Comparison of ENCODE assay signal across 8 cellular contexts in the genomic region with DNA sequence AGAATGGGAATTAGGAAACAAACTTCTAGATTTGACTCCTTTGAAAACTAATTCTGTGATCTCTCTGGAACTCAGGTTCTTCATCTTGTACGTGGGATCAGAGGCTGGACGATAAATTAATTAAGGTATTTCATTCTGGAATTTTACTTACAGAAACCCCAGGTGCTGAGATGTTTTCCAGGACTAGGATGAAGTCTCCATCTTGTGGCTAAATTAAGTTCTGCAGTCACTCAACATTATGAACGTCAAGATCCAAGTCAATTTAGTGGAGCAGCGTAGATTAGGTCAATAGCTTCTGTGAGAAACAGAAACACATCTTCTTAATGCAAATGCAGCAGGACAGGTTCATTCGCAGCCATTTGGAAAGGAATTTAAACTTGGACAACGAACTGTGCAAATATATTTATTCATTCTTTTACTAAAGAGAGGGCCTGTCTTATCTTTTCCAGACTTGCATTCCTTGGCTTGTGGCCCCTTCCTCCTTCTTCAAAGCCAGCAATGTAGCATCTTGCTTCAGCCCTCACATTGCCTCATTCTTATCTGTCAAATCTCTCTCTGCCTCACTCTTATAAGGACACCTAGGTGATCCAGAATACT. TPM values are rescaled to one million over a fixed set of nuclear protein-coding genes. Genes with fewer than 3 reads are reported as not detected.
DNase-seq lines count a peak whose midpoint lies in the region; ATAC-seq and TF ChIP-seq lines count a peak whose summit lies in the region.

No MANE protein-coding gene starts in this region.

- no peak overlapping the region for H3K18ac ChIP-seq in neuronal stem cell (ENCODE audit: low read length)

- no peaks in the 10 kb centered on the region for H3K27me3 ChIP-seq in neuronal stem cell (ENCODE audit: control insufficient read depth in 3 of 3, insufficient read depth in 3 of 3, low read depth in 1 of 3, low read length in 3 of 3)

- no peak overlapping the region for H2BK120ac ChIP-seq in neuronal stem cell (ENCODE audit: low read depth, low read length)

- H2AK5ac ChIP-seq in neuronal stem cell (ENCODE audit: low read depth, low read length): no peak overlapping the region

- no peak overlapping the region for H2BK12ac ChIP-seq in neuronal stem cell (ENCODE audit: low read length)

- H3K23ac ChIP-seq in neuronal stem cell (ENCODE audit: low read depth, low read length, poor library complexity): no peak overlapping the region

- H3K27ac ChIP-seq in RWPE1: no peak overlapping the region
- H3K27ac ChIP-seq in neuronal stem cell (replicated peaks; ENCODE audit: low read length): no peak overlapping the region

- peak; percentile 95 for TF ChIP-seq CTCF in RWPE1 (conservative IDR thresholded peaks at IDR 0.05; ENCODE audit: low read depth)

- H2BK15ac ChIP-seq in neuronal stem cell (ENCODE audit: low read length): no peak overlapping the region

- POLR2A ChIA-PET in RWPE1 (lab: Yijun Ruan, JAX; ENCODE audit: low non-redundant PET): no interaction called here

- DNase-seq in ELR (ENCODE audit: low read depth) (peak; percentile 51), HuH-7.5 (ENCODE audit: low spot score) (peak; percentile 47), RWPE1 (ENCODE audit: low spot score) (peak; percentile 70), erythroblast (lab: John Stamatoyannopoulos, UW) (peak; percentile 35 to 58), neuronal stem cell (ENCODE audit: low spot score) (peak; percentile 36)

- no peak overlapping the region for H4K91ac ChIP-seq in neuronal stem cell (ENCODE audit: low read depth, low read length, poor library complexity)

- H3K4me2 ChIP-seq in neuronal stem cell (ENCODE audit: insufficient read depth, low read length, poor library complexity, severe bottlenecking): no peak overlapping the region

- no peaks in the 10 kb centered on the region for H3K9me3 ChIP-seq in neuronal stem cell (replicated peaks in 1 of 2; ENCODE audit: control insufficient read depth in 2 of 2, insufficient read depth in 1 of 2, low read depth in 1 of 2, low read length in 2 of 2)

- no peak overlapping the region for H2AFZ ChIP-seq in neuronal stem cell (ENCODE audit: low read length)

- no peak overlapping the region for H3K14ac ChIP-seq in neuronal stem cell (ENCODE audit: low read length)

- H3K36me3 ChIP-seq in neuronal stem cell (replicated peaks in 1 of 2; ENCODE audit: control insufficient read depth in 2 of 2, insufficient read depth in 2 of 2, low read length in 2 of 2): no peaks in the 10 kb centered on the region

- H3K9ac ChIP-seq in neuronal stem cell (ENCODE audit: low read depth, low read length, poor library complexity): no peak overlapping the region

- H3K4me1 ChIP-seq in neuronal stem cell (ENCODE audit: control insufficient read depth in 2 of 2, insufficient read depth in 1 of 2, low read depth in 1 of 2, low read length in 2 of 2): no peaks in the 10 kb centered on the region

- H4K8ac ChIP-seq in neuronal stem cell (ENCODE audit: low read depth, low read length): no peak overlapping the region

- ATAC-seq in GM19328 (IDR thresholded peaks at IDR 0.05; ENCODE audit: unreplicated experiment) (no peak), HG03095 (IDR thresholded peaks at IDR 0.05; ENCODE audit: unreplicated experiment) (no peak), GM18873 (IDR thresholded peaks at IDR 0.05; ENCODE audit: low FRiP score, unreplicated experiment) (no peak)

- H3K4ac ChIP-seq in neuronal stem cell (ENCODE audit: low read length): no peak overlapping the region

- TF ChIP-seq POLR2A in erythroblast (IDR thresholded peaks at IDR 0.05; ENCODE audit: low read length): no peak

- CTCF ChIA-PET in RWPE1 (lab: Yijun Ruan, JAX): interaction anchor here (0.6 to 4.0 kb wide), 10 partner anchors 44 to 539 kb away, joined by 3 to 35 read pairs (median 4); no protein-coding TSS in a partner anchor

- no CpG with 5 or more reads among the region's 6 CpGs for WGBS in neuronal stem cell (ENCODE audit: extremely low coverage in 2 of 2, insufficient read length in 2 of 2, insufficient replicate concordance in 1 of 2), 2 donors

- no peaks in the 10 kb centered on the region for H3K79me1 ChIP-seq in neuronal stem cell (ENCODE audit: low read depth, low read length)

- no peak overlapping the region for H3K4me3 ChIP-seq in neuronal stem cell (ENCODE audit: low read length in 2 of 2)

- H2BK5ac ChIP-seq in neuronal stem cell (ENCODE audit: low read length): no peak overlapping the region

RNA-seq across cellular contexts. Expression of gene TMC3, which starts 26.7 kb away (rescaled TPM):
- 0.03 TPM for polyA plus RNA-seq in neuronal stem cell (2013, experiment 1 of 2)
- polyA plus RNA-seq in neuronal stem cell (2013, experiment 2 of 2): 0.01 TPM
